ENCODE assay signal across 18 cellular contexts in genomic region chr11:111700186-111700585, GRCh38.
DNase-seq lines count a peak whose midpoint lies in the region; ATAC-seq, FAIRE-seq and TF ChIP-seq lines count a peak whose summit lies in the region.
"Had no signal": no experiment of that assay in that cellular context is flagged by ENCODE, and none has a peak within 500 bp of the region (broad histone marks: within the 10 kb centered on the region; RNA-seq: fewer than 3 reads in every experiment).

No MANE protein-coding gene starts in this region.

- H3K23ac ChIP-seq in mesendoderm (ENCODE audit: low read length): no peak overlapping the region

- CTCF ChIA-PET in activated CD8-positive, alpha-beta memory T cell treated with anti-CD3 and anti-CD28 coated beads, Interleukin-2, amount 10 ng/mL, durations not matched to agents 7 days and 5 days (lab: Charles Lee): interaction anchor here (1.6 to 2.2 kb wide), 2 partner anchors 10 to 98 kb away, joined by 3 to 5 read pairs; partner anchors contain the start of gene SIK2

- H3K79me1 ChIP-seq in mesendoderm (ENCODE audit: low read length): no peaks in the 10 kb centered on the region

- H3K27me3 ChIP-seq in mesendoderm (ENCODE audit: insufficient read depth, low read length, poor library complexity) (no peaks in the 10 kb centered on the region), upper lobe of right lung (no peaks in the 10 kb centered on the region)

- no peak overlapping the region for H2BK120ac ChIP-seq in mesendoderm (ENCODE audit: low read depth, low read length)

- H3K4me3 ChIP-seq in mesendoderm (ENCODE audit: low read length): no peak overlapping the region
- no peak overlapping the region for H3K4me3 ChIP-seq in upper lobe of right lung
- H3K4me3 ChIP-seq: A549, GM12878, GM23248 had no signal

- WGBS in mesendoderm (ENCODE audit: extremely low coverage, insufficient coverage, low lambda C conversion rate): no CpG with 5 or more reads among the region's 1 CpG

- DNase-seq in activated CD8-positive, alpha-beta memory T cell treated with anti-CD3 and anti-CD28 coated beads, Interleukin-2, amount 10 ng/mL, durations not matched to agents 7 days and 5 days: no peak
- DNase-seq in activated CD8-positive, alpha-beta memory T cell treated with anti-CD3 and anti-CD28 coated beads, Interleukin-2, amount 50 U/mL, for 4 hours: no peak
- no peak for DNase-seq in HTR-8/SVneo (ENCODE audit: insufficient read length, low spot score)
- peak; percentile 29 for DNase-seq in mesendoderm
- no peak for DNase-seq in upper lobe of right lung
- no peak for DNase-seq in NCI-H128 (lab: John Stamatoyannopoulos, UW; ENCODE audit: unreplicated experiment)
- no peak for DNase-seq in SKM-1 (lab: John Stamatoyannopoulos, UW; ENCODE audit: unreplicated experiment)
- DNase-seq: AML-193; CD4-positive, alpha-beta memory T cell; DMS153; DMS79; GM23248; HCEC 1CT; IMR-90 had no signal

- H3K18ac ChIP-seq in mesendoderm (ENCODE audit: low read length): no peak overlapping the region

- H3K4ac ChIP-seq in mesendoderm (ENCODE audit: low read depth, low read length): no peak overlapping the region

- H2AK5ac ChIP-seq in mesendoderm (ENCODE audit: low read length): no peak overlapping the region

- no peaks in the 10 kb centered on the region for H3K9me3 Mint-ChIP-seq in activated CD8-positive, alpha-beta memory T cell treated with anti-CD3 and anti-CD28 coated beads, Interleukin-2, amount 10 ng/mL, durations not matched to agents 7 days and 5 days (ENCODE audit: low read depth)
- H3K9me3 Mint-ChIP-seq: CD14-positive monocyte had no signal

- no peak overlapping the region for H2BK15ac ChIP-seq in mesendoderm (replicated peaks; ENCODE audit: low read depth)

- intact Hi-C loops in upper lobe of right lung (cut with DNase I): no loop called here

- no peaks in the 10 kb centered on the region for H3K79me2 ChIP-seq in mesendoderm (ENCODE audit: control insufficient read depth, insufficient read depth, low read length)

- peak; percentile 93 for FAIRE-seq in HTR-8/SVneo (lab: Jason Lieb, UNC)
- FAIRE-seq: A549, GM12878 had no signal

- H4K8ac ChIP-seq in mesendoderm (ENCODE audit: low read depth, low read length): no peak overlapping the region

- no peak overlapping the region for H3K56ac ChIP-seq in mesendoderm (ENCODE audit: low read length)

- no peak for TF ChIP-seq CTCF in upper lobe of right lung (IDR thresholded peaks at IDR 0.05)

- peaks cover 5% of the 10 kb centered on the region for H3K36me3 Mint-ChIP-seq in activated CD8-positive, alpha-beta memory T cell treated with anti-CD3 and anti-CD28 coated beads, Interleukin-2, amount 10 ng/mL, durations not matched to agents 7 days and 5 days

- H3K27ac ChIP-seq in mesendoderm (ENCODE audit: low read depth, low read length) (no peak overlapping the region), upper lobe of right lung (no peak overlapping the region)
- H3K27ac ChIP-seq: 22Rv1, A549, GM23248 had no signal

- no peak overlapping the region for H3K9ac ChIP-seq in mesendoderm (ENCODE audit: low read length)
- H3K9ac ChIP-seq: GM23248 had no signal

- no peak overlapping the region for H2BK5ac ChIP-seq in mesendoderm (ENCODE audit: low read length)

- ATAC-seq in activated CD8-positive, alpha-beta memory T cell treated with anti-CD3 and anti-CD28 coated beads, Interleukin-2, amount 10 ng/mL, durations not matched to agents 7 days and 5 days: peak; percentile 61
- ATAC-seq in upper lobe of right lung: no peak
- ATAC-seq: A549, GM12878 had no signal

- H3K9me3 ChIP-seq in upper lobe of right lung: no peaks in the 10 kb centered on the region
- H3K9me3 ChIP-seq: A549 had no signal

- no peak overlapping the region for H3K27ac Mint-ChIP-seq in activated CD8-positive, alpha-beta memory T cell treated with anti-CD3 and anti-CD28 coated beads, Interleukin-2, amount 10 ng/mL, durations not matched to agents 7 days and 5 days

- H3K4me1 ChIP-seq in mesendoderm (ENCODE audit: control insufficient read depth, low read depth, low read length) (no peaks in the 10 kb centered on the region), upper lobe of right lung (peaks cover 7% of the 10 kb centered on the region)

- H3K4me2 ChIP-seq in mesendoderm (ENCODE audit: low read length): no peak overlapping the region
- H3K4me2 ChIP-seq: A549 had no signal

- no peak overlapping the region for H4K5ac ChIP-seq in mesendoderm (ENCODE audit: low read length)

- no peaks in the 10 kb centered on the region for H3K27me3 Mint-ChIP-seq in activated CD8-positive, alpha-beta memory T cell treated with anti-CD3 and anti-CD28 coated beads, Interleukin-2, amount 10 ng/mL, durations not matched to agents 7 days and 5 days
- H3K27me3 Mint-ChIP-seq: CD4-positive, alpha-beta memory T cell had no signal

- H3K36me3 ChIP-seq in mesendoderm (ENCODE audit: control insufficient read depth, insufficient read depth, low read length): no peaks in the 10 kb centered on the region
- peaks cover 38% of the 10 kb centered on the region for H3K36me3 ChIP-seq in upper lobe of right lung

- H3K4me3 Mint-ChIP-seq in activated CD8-positive, alpha-beta memory T cell treated with anti-CD3 and anti-CD28 coated beads, Interleukin-2, amount 10 ng/mL, durations not matched to agents 7 days and 5 days: no peak overlapping the region
- H3K4me3 Mint-ChIP-seq: CD14-positive monocyte; CD4-positive, alpha-beta memory T cell had no signal

- H3K4me1 Mint-ChIP-seq in activated CD8-positive, alpha-beta memory T cell treated with anti-CD3 and anti-CD28 coated beads, Interleukin-2, amount 10 ng/mL, durations not matched to agents 7 days and 5 days: peaks cover 12% of the 10 kb centered on the region
- H3K4me1 Mint-ChIP-seq: CD14-positive monocyte had no signal
